Comparison of ENCODE assay signal across 2 cellular contexts in the genomic region with DNA sequence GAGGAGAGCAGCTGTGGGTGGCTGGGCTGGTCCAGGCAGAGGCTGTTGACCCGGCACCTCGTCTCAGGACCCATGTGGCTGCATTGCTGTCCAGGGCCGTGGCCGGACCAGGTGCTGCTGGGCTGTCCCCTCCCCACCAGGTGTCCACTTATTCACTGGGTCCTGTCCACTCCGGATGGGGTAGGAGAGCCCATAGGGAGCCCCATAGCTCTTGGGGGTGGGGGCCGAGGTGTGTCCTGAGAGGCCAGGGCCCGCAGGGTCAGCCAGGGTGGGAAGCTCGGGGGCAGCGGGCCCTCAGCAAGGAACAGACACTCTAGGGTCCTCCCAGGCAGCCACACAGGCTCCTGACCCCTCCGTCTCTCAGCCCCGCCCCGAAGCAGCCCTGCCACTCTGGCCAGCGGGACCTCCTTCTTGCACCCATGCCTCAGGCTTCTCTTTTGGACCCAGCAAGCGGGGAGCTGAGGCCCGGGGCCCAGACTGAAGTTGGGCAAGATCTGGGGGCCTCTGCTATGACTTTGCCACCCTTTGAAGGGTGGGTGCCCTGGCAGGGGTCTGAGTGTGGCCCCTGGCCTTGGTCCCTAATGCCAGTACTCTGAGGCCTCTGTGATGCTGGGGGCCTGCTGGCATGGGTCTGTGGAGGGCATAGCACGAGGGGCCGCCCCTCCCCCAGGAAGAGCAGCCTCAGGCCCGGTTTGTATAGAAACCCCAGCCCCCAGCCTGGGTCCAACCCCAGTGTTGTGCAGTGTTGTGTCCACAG.
TF ChIP-seq lines count a peak whose summit lies in the region.

No MANE protein-coding gene starts in this region.

TF ChIP-seq in IMR-90, 13 proteins besides CTCF, POLR2A, EP300 and RAD21:
- TF ChIP-seq BHLHE40 (IDR thresholded peaks at IDR 0.05; ENCODE audit: low read depth, low read length) (no peak), NFE2L2 (IDR thresholded peaks at IDR 0.05; ENCODE audit: low read depth, low read length) (no peak), MAFK (IDR thresholded peaks at IDR 0.05; ENCODE audit: low read depth, low read length) (no peak), SMC3 (IDR thresholded peaks at IDR 0.05; ENCODE audit: low read depth, low read length) (no peak)
TF ChIP-seq in IMR-90: peak in this region for 0.

TF ChIP-seq in SK-N-SH, 30 proteins besides CTCF, POLR2A, EP300 and RAD21:
- no peak for TF ChIP-seq JUND (IDR thresholded peaks at IDR 0.05)
- TF ChIP-seq FOXJ3 (CRISPR knock-in tag; IDR thresholded peaks at IDR 0.05) = no peak
- TF ChIP-seq SIN3A (IDR thresholded peaks at IDR 0.05; ENCODE audit: borderline replicate concordance, low read depth, low read length) = no peak
- TF ChIP-seq POLR2AphosphoS5 (IDR thresholded peaks at IDR 0.05; ENCODE audit: low read depth, low read length) = no peak
- TF ChIP-seq FOXM1 (IDR thresholded peaks at IDR 0.05; ENCODE audit: low read depth) = no peak
- TF ChIP-seq TCF12 (IDR thresholded peaks at IDR 0.05) = no peak
- TF ChIP-seq MXI1 (IDR thresholded peaks at IDR 0.05; ENCODE audit: low read depth, low read length) = no peak
- no peak for TF ChIP-seq RFX5 (IDR thresholded peaks at IDR 0.05; ENCODE audit: low read length)
- TF ChIP-seq RXRA (IDR thresholded peaks at IDR 0.05; ENCODE audit: borderline replicate concordance, low read depth) = no peak
- no peak for TF ChIP-seq TAF1 (IDR thresholded peaks at IDR 0.05; ENCODE audit: borderline replicate concordance, low read depth, low read length)
- TF ChIP-seq, protein P1, sequence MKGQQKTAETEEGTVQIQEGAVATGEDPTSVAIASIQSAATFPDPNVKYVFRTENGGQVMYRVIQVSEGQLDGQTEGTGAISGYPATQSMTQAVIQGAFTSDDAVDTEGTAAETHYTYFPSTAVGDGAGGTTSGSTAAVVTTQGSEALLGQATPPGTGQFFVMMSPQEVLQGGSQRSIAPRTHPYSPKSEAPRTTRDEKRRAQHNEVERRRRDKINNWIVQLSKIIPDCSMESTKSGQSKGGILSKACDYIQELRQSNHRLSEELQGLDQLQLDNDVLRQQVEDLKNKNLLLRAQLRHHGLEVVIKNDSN (IDR thresholded peaks at IDR 0.05; ENCODE audit: borderline replicate concordance, low read depth) = no peak
- no peak for TF ChIP-seq YY1 (IDR thresholded peaks at IDR 0.05; ENCODE audit: low read depth)
- TF ChIP-seq, protein P2, sequence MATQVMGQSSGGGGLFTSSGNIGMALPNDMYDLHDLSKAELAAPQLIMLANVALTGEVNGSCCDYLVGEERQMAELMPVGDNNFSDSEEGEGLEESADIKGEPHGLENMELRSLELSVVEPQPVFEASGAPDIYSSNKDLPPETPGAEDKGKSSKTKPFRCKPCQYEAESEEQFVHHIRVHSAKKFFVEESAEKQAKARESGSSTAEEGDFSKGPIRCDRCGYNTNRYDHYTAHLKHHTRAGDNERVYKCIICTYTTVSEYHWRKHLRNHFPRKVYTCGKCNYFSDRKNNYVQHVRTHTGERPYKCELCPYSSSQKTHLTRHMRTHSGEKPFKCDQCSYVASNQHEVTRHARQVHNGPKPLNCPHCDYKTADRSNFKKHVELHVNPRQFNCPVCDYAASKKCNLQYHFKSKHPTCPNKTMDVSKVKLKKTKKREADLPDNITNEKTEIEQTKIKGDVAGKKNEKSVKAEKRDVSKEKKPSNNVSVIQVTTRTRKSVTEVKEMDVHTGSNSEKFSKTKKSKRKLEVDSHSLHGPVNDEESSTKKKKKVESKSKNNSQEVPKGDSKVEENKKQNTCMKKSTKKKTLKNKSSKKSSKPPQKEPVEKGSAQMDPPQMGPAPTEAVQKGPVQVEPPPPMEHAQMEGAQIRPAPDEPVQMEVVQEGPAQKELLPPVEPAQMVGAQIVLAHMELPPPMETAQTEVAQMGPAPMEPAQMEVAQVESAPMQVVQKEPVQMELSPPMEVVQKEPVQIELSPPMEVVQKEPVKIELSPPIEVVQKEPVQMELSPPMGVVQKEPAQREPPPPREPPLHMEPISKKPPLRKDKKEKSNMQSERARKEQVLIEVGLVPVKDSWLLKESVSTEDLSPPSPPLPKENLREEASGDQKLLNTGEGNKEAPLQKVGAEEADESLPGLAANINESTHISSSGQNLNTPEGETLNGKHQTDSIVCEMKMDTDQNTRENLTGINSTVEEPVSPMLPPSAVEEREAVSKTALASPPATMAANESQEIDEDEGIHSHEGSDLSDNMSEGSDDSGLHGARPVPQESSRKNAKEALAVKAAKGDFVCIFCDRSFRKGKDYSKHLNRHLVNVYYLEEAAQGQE (IDR thresholded peaks at IDR 0.05; ENCODE audit: low read depth, low read length) = no peak
